8 cellular contexts compared by ENCODE assay signal in the genomic region with DNA sequence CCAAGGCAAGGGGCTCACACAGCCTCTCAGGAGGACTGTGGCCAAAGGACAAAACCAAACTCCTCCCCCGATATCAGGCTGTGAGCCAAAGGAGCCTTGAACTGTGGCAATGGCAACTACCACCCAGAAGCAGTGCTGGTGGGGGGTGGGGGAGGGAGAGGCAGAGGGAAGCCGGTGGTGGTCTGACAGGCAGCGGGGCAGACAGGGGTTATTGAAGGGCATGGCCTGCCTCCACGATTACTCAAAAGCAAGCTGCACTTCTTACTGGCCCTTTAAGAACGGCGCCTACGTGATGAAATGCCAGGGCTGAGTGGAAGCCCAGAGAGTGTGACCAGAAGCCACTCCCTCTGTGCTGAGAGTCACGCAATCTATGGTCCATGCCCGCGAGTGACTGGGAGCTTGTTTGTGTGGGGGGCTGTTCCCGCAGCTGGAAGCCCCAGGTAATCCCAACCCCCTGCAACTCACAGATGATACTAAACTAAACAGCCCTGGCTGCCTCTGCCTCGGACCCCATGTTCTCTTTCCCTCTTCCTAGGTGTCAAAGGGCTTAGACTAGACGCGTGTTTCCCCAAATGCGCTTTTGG.
DNase-seq lines count a peak whose midpoint lies in the region; ATAC-seq and TF ChIP-seq lines count a peak whose summit lies in the region.

No MANE protein-coding gene starts in this region.

- H3K27ac ChIP-seq in SU-DHL-6 (ENCODE audit: low read depth, low read length), result peak overlapping the region; percentile 35; the same call in 1 of the 2 replicates

- TF ChIP-seq CTCF in SU-DHL-6 (IDR thresholded peaks at IDR 0.05; ENCODE audit: insufficient read depth, low read length, poor library complexity, severe bottlenecking), result no peak

- ATAC-seq in GM18505 (IDR thresholded peaks at IDR 0.05; ENCODE audit: unreplicated experiment), result peak; percentile 96
- ATAC-seq in HG02981 (IDR thresholded peaks at IDR 0.05; ENCODE audit: unreplicated experiment), result peak; percentile 80

- no peaks in the 10 kb centered on the region for H3K27me3 ChIP-seq in SU-DHL-6 (ENCODE audit: low read length)

- H2AFZ ChIP-seq in SU-DHL-6 (ENCODE audit: low read depth, low read length, severe bottlenecking), result peak overlapping the region; percentile 73

- H3K4me3 ChIP-seq in SU-DHL-6 (ENCODE audit: insufficient read depth, low read length, poor library complexity, severe bottlenecking), result peak overlapping the region; percentile 7

- peak; percentile 28 for DNase-seq in iris pigment epithelial cell (ENCODE audit: low read depth)
- DNase-seq in NCI-H345 treated with DMSO at 0.1 percent for 48 hours (lab: John Stamatoyannopoulos, UW; ENCODE audit: unreplicated experiment), result no peak
- no peak for DNase-seq in NCI-H2107 treated with DMSO at 0.1 percent for 48 hours (lab: John Stamatoyannopoulos, UW; ENCODE audit: unreplicated experiment)
- no peak for DNase-seq in activated effector memory CD4-positive, alpha-beta T cell treated with anti-CD3 and anti-CD28 coated beads, Interleukin-2, amount 50 U/mL, for 16 hours
- no peak for DNase-seq in NCI-H1436 (lab: John Stamatoyannopoulos, UW)

- H4K20me1 ChIP-seq in SU-DHL-6 (ENCODE audit: low read depth, low read length), result no peaks in the 10 kb centered on the region

- no peaks in the 10 kb centered on the region for H3K36me3 ChIP-seq in SU-DHL-6 (ENCODE audit: low read length)

- peak overlapping the region; percentile 34; the same call in 1 of the 2 replicates for H3K9ac ChIP-seq in SU-DHL-6 (ENCODE audit: low read length)

- no peaks in the 10 kb centered on the region for H3K9me3 ChIP-seq in SU-DHL-6 (ENCODE audit: insufficient read depth, low read length)

- no peaks in the 10 kb centered on the region for H3K79me2 ChIP-seq in SU-DHL-6 (ENCODE audit: insufficient read depth, low read length)

- peaks cover 18% of the 10 kb centered on the region for H3F3A ChIP-seq in SU-DHL-6 (ENCODE audit: insufficient read depth)

- TF ChIP-seq POLR2A in GM18505 (IDR thresholded peaks at IDR 0.05; ENCODE audit: borderline replicate concordance, extremely low read depth, insufficient read depth, insufficient read length), result peak; percentile 41

- no peaks in the 10 kb centered on the region for H3K9me2 ChIP-seq in SU-DHL-6 (replicated peaks; ENCODE audit: insufficient read depth, low read length)

- peak overlapping the region; percentile 41 for H3K4me2 ChIP-seq in SU-DHL-6 (ENCODE audit: low read depth, low read length, poor library complexity, severe bottlenecking)
